8 cellular contexts compared by ENCODE assay signal in the genomic region with DNA sequence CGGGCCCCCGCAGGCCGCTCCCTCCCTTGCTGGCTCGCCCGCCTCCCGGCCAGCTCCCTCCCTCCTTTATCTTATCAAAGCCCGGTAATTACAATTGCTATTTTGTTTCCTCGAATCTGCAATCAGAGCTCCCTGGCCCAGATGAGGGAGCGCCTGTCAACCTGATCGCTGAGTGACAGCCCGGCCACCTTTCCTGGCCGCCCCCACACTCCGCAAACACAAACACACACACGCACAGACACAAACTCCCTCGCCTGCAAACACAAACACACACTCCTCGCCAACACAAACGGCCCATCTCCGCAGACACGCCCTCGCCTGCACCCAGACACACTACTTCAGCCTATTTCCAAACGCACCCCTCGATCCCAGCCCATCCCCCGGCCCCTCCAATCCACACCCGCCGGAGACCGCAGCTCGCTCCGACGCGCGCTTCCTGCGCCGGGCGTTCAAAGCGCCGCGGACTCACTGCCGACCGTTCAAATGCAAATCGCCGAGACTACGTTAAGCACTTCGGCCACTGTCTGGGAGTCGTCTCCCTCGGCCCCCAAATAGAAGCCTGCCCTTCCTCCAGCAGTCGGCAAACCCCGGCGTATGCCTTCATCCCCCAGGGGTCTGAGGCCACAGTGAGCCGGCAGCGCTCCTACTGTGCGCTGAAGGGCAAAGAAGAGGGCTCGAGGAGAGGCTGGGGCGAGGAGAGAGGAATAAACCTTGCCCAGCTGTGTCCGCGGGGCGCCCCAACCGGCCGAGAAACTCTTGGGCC. TPM values are rescaled to one million over a fixed set of nuclear protein-coding genes. Genes with fewer than 3 reads are reported as not detected.
A peak's percentile ranks its signal among the peaks of the same experiment; 100 is the strongest.
DNase-seq lines count a peak whose midpoint lies in the region; ATAC-seq and TF ChIP-seq lines count a peak whose summit lies in the region.

No MANE protein-coding gene starts in this region.

- TF ChIP-seq POLR2A in Peyer's patch (IDR thresholded peaks at IDR 0.05) (no peak), GM18505 (IDR thresholded peaks at IDR 0.05; ENCODE audit: borderline replicate concordance, extremely low read depth, insufficient read depth, insufficient read length) (no peak)

- peaks cover 0 to 34% of the 10 kb centered on the region in 2 donors for H3K27me3 ChIP-seq in Peyer's patch
- H3K27me3 ChIP-seq in naive thymus-derived CD4-positive, alpha-beta T cell (ENCODE audit: control insufficient read depth in 2 of 2, insufficient read depth in 2 of 2, low read length in 2 of 2): peaks cover 8 to 29% of the 10 kb centered on the region in 2 donors

- peaks cover 27 to 49% (median 36%) of the 10 kb centered on the region in 5 donors for H3K27me3 Mint-ChIP-seq in naive thymus-derived CD4-positive, alpha-beta T cell
- H3K27me3 Mint-ChIP-seq in HFFc6 (ENCODE audit: insufficient read depth): peaks cover 25% of the 10 kb centered on the region

- intact Hi-C loops in naive thymus-derived CD4-positive, alpha-beta T cell (cut with micrococcal nuclease): no loop called here

- H3K4me1 Mint-ChIP-seq in naive thymus-derived CD4-positive, alpha-beta T cell: peaks cover 35 to 65% (median 49%) of the 10 kb centered on the region in 7 donors
- H3K4me1 Mint-ChIP-seq in HFFc6 (ENCODE audit: low read depth): peaks cover 40% of the 10 kb centered on the region

- peaks cover 0 to 3% (median 0%) of the 10 kb centered on the region in 5 donors for H3K36me3 Mint-ChIP-seq in naive thymus-derived CD4-positive, alpha-beta T cell
- H3K36me3 Mint-ChIP-seq in HFFc6 (ENCODE audit: low read depth): peaks cover 5% of the 10 kb centered on the region; the same call in 1 of the 2 replicates

- no peaks in the 10 kb centered on the region for H3K36me3 ChIP-seq in Peyer's patch
- no peaks in the 10 kb centered on the region for H3K36me3 ChIP-seq in naive thymus-derived CD4-positive, alpha-beta T cell (ENCODE audit: control insufficient read depth in 2 of 3, insufficient read depth in 3 of 3, low read length in 3 of 3)

- no peaks in the 10 kb centered on the region for H3K9me3 ChIP-seq in Peyer's patch
- H3K9me3 ChIP-seq in naive thymus-derived CD4-positive, alpha-beta T cell (ENCODE audit: control insufficient read depth in 2 of 3, low read length in 3 of 3): no peaks in the 10 kb centered on the region

- DNase-seq in DMS53 treated with DMSO at 0.1 percent for 48 hours (lab: John Stamatoyannopoulos, UW; ENCODE audit: unreplicated experiment) (peak; percentile 27), Peyer's patch (peak; percentile 29 to 77 (median 75)), epithelial cell of esophagus (ENCODE audit: low read depth) (peak; percentile 54), 8988T (no peak), occipital lobe (lab: John Stamatoyannopoulos, UW) (no peak), HFFc6 (no peak)
- DNase-seq in naive thymus-derived CD4-positive, alpha-beta T cell: peak in 1 of 9 donors; percentile 32

- ATAC-seq in naive thymus-derived CD4-positive, alpha-beta T cell: no peak
- no peak for ATAC-seq in GM18505 (IDR thresholded peaks at IDR 0.05; ENCODE audit: unreplicated experiment)

- H3K4me3 Mint-ChIP-seq in naive thymus-derived CD4-positive, alpha-beta T cell: peak overlapping the region; percentile 64 to 96 (median 76)
- no peak overlapping the region for H3K4me3 Mint-ChIP-seq in HFFc6

- H3K9me3 Mint-ChIP-seq in naive thymus-derived CD4-positive, alpha-beta T cell: no peaks in the 10 kb centered on the region
- no peaks in the 10 kb centered on the region; the same call in 1 of the 2 replicates for H3K9me3 Mint-ChIP-seq in HFFc6

- H3K4me1 ChIP-seq in Peyer's patch: peaks cover 3 to 55% (median 30%) of the 10 kb centered on the region in 4 donors
- H3K4me1 ChIP-seq in naive thymus-derived CD4-positive, alpha-beta T cell (ENCODE audit: control insufficient read depth in 2 of 2, insufficient read depth in 2 of 2, low read length in 2 of 2): peaks cover 29 to 57% of the 10 kb centered on the region in 2 donors

- H3K4me3 ChIP-seq in Peyer's patch (peak overlapping the region; percentile 28 to 56 (median 51)), epithelial cell of esophagus (ENCODE audit: low read length) (peak overlapping the region; percentile 37)
- H3K4me3 ChIP-seq in naive thymus-derived CD4-positive, alpha-beta T cell (ENCODE audit: low read length): peak overlapping the region; percentile 64

- peak overlapping the region in 4 of 9 donors; percentile 2 to 37 (median 32) for H3K27ac Mint-ChIP-seq in naive thymus-derived CD4-positive, alpha-beta T cell
- H3K27ac Mint-ChIP-seq in HFFc6: no peak overlapping the region

- CTCF ChIA-PET in naive thymus-derived CD4-positive, alpha-beta T cell (lab: Charles Lee): interaction anchor here (0.6 kb wide), 2 partner anchors 42 to 247 kb away, joined by 3 to 5 read pairs; no protein-coding TSS in a partner anchor

- POLR2A ChIA-PET in naive thymus-derived CD4-positive, alpha-beta T cell (lab: Charles Lee): no interaction called here

- H3K27ac ChIP-seq in Peyer's patch: no peak overlapping the region
- H3K27ac ChIP-seq in naive thymus-derived CD4-positive, alpha-beta T cell (ENCODE audit: low read depth, low read length): no peak overlapping the region

- TF ChIP-seq CTCF in Peyer's patch (IDR thresholded peaks at IDR 0.05) (no peak), epithelial cell of esophagus (IDR thresholded peaks at IDR 0.05; ENCODE audit: insufficient read depth, low read depth, low read length, missing control alignments) (no peak), HFFc6 (IDR thresholded peaks at IDR 0.05) (no peak)

RNA-seq across cellular contexts. Expression of a gene that starts 3.0 kb away (rescaled TPM):
- total RNA-seq in Peyer's patch (not detected), occipital lobe (not detected)
- not detected for total RNA-seq in naive thymus-derived CD4-positive, alpha-beta T cell
- not detected for polyA plus RNA-seq in naive thymus-derived CD4-positive, alpha-beta T cell
- not detected for total RNA-seq in HFFc6 (2021; fragmentation: NEBNext Ultra II Directional; extraction: Animal tissue kit (Norgen Biotek cat#: 25700))

RNA-seq across cellular contexts. Expression of a gene that starts 4.3 kb away (rescaled TPM):
- total RNA-seq in Peyer's patch (10 to 100 TPM in 2 of 4 donors, 1 to 10 TPM in 2; 7.7 to 25.6 (median 11.2) TPM), occipital lobe (35.2 TPM)
- total RNA-seq in naive thymus-derived CD4-positive, alpha-beta T cell: 10 to 100 TPM; 10.9 to 31.3 (median 16.2) TPM
- 10 to 100 TPM; 10.3 to 13.7 TPM for polyA plus RNA-seq in naive thymus-derived CD4-positive, alpha-beta T cell
- total RNA-seq in HFFc6 (2021; fragmentation: NEBNext Ultra II Directional; extraction: Animal tissue kit (Norgen Biotek cat#: 25700)): 10 to 100 TPM; 51.8 to 64.6 (median 54.8) TPM

RNA-seq across cellular contexts. Expression of a gene that starts 39.3 kb away (rescaled TPM):
- total RNA-seq in Peyer's patch: 100 to 1,000 TPM; 142 to 367 (median 173) TPM
- 100 to 1,000 TPM; 154 to 338 (median 321) TPM for total RNA-seq in naive thymus-derived CD4-positive, alpha-beta T cell
- 10 to 100 TPM; 45.8 to 47.6 TPM for polyA plus RNA-seq in naive thymus-derived CD4-positive, alpha-beta T cell
- total RNA-seq in occipital lobe: 349 TPM
- total RNA-seq in HFFc6 (2021; fragmentation: NEBNext Ultra II Directional; extraction: Animal tissue kit (Norgen Biotek cat#: 25700)): 10 to 100 TPM; 56.2 to 61.6 (median 59.1) TPM

Comparison
In these comparisons a context has a peak if more than half of its experiments do, and no peak if none do; other contexts are left out.
1. DNase-seq: peak in DMS53 treated with DMSO at 0.1 percent for 48 hours (single experiment), Peyer's patch (3 of 3) and epithelial cell of esophagus (single experiment); none in 8988T (single experiment), occipital lobe (single experiment) and HFFc6 (single experiment).
2. Peak in every context shown above with its lines, with median percentiles within 50 percentile points of each other: H3K4me3 ChIP-seq.